In the genomic region with DNA sequence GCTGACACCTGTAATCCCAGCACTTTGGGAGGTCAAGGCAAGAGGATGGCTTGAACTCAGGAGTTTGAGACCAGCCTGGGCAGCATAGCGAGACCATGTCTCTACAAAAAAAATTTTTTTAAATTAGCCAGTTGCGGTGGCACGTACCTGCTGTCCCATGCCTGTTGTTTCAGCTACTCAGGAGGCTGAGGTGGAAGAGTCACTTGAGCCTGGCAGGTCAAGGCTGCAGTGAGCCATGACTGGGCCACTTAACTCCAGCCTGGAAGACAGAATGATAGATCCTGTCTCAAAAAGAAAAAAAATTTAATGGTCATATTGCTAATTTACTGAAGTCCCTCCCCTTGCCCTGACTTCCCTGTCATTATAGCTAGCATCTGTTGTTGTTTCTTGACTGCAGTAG, we compare ENCODE assay signal across 28 cellular contexts.
"Had no signal": no experiment of that assay in that cellular context is flagged by ENCODE, and none has a peak within 500 bp of the region (broad histone marks: within the 10 kb centered on the region; RNA-seq: fewer than 3 reads in every experiment).

No MANE protein-coding gene starts in this region.

- H3K36me3 Mint-ChIP-seq: activated naive CD8-positive, alpha-beta T cell had no signal

- DNase-seq: activated CD4-positive, alpha-beta T cell treated with anti-CD3 and anti-CD28 coated beads for 1 hour; activated CD4-positive, alpha-beta T cell treated with anti-CD3 and anti-CD28 coated beads for 4 hours; activated CD4-positive, alpha-beta T cell treated with anti-CD3 and anti-CD28 coated beads, Interleukin-2, amount 10 ng/mL, durations not matched to agents 7 days and 5 days; activated CD4-positive, alpha-beta T cell treated with anti-CD3 and anti-CD28 coated beads, Interleukin-2, amount 50 U/mL, for 48 hours; activated CD4-positive, CD25-positive, alpha-beta regulatory T cell; activated CD8-positive, alpha-beta memory T cell treated with anti-CD3 and anti-CD28 coated beads for 24 hours; activated CD8-positive, alpha-beta T cell treated with anti-CD3 and anti-CD28 coated beads for 36 hours; activated effector memory CD4-positive, alpha-beta T cell treated with Interleukin-2 at 50 U/mL for 16 hours; activated gamma-delta T cell treated with Interleukin-2 at 50 U/mL for 16 hours; activated naive CD4-positive, alpha-beta T cell treated with anti-CD3 and anti-CD28 coated beads, Interleukin-2, amount 50 U/mL, for 16 hours; activated naive CD4-positive, alpha-beta T cell treated with Interleukin-2 at 50 U/mL for 16 hours; activated T-cell treated with anti-CD3 and anti-CD28 coated beads, Interleukin-2, amount 50 U/mL, for 4 hours; amniotic stem cell; anterior cingulate cortex; brain microvascular endothelial cell; cortex of kidney; dermis blood vessel endothelial cell; effector CD4-positive, alpha-beta T cell; effector memory CD8-positive, alpha-beta T cell; erythroblast; foreskin keratinocyte; gastrocnemius medialis; glutamatergic neuron; heart right ventricle; T-helper 2 cell had no signal

- H3K27ac Mint-ChIP-seq: activated CD4-positive, alpha-beta T cell treated with anti-CD3 and anti-CD28 coated beads, Interleukin-2, amount 10 ng/mL, durations not matched to agents 7 days and 5 days; activated CD8-positive, alpha-beta T cell treated with anti-CD3 and anti-CD28 coated beads for 36 hours; activated naive CD8-positive, alpha-beta T cell; activated T-helper 17 cell treated with anti-CD3 and anti-CD28 coated beads, Interleukin-2, amount 50 U/mL, for 72 hours; effector memory CD8-positive, alpha-beta T cell had no signal

- H3K36me3 ChIP-seq: brain microvascular endothelial cell, esophagus muscularis mucosa, gastrocnemius medialis, heart right ventricle had no signal

- H3K4me1 Mint-ChIP-seq: activated CD4-positive, alpha-beta T cell treated with anti-CD3 and anti-CD28 coated beads, Interleukin-2, amount 10 ng/mL, durations not matched to agents 7 days and 5 days; activated T-helper 17 cell treated with anti-CD3 and anti-CD28 coated beads, Interleukin-2, amount 50 U/mL, for 72 hours had no signal

- H3K4me3 Mint-ChIP-seq: activated CD4-positive, alpha-beta T cell treated with anti-CD3 and anti-CD28 coated beads, Interleukin-2, amount 10 ng/mL, durations not matched to agents 7 days and 5 days; activated CD8-positive, alpha-beta T cell treated with anti-CD3 and anti-CD28 coated beads for 36 hours; activated naive CD8-positive, alpha-beta T cell; activated T-cell treated with anti-CD3 and anti-CD28 coated beads, Interleukin-2, amount 50 U/mL, for 4 hours; activated T-helper 17 cell treated with anti-CD3 and anti-CD28 coated beads, Interleukin-2, amount 50 U/mL, for 72 hours; effector memory CD8-positive, alpha-beta T cell had no signal

- H3K27me3 ChIP-seq: brain microvascular endothelial cell, esophagus muscularis mucosa, gastrocnemius medialis, heart right ventricle had no signal

- H3K27me3 Mint-ChIP-seq: activated CD4-positive, alpha-beta T cell treated with anti-CD3 and anti-CD28 coated beads, Interleukin-2, amount 10 ng/mL, durations not matched to agents 7 days and 5 days; activated naive CD8-positive, alpha-beta T cell; activated T-helper 17 cell treated with anti-CD3 and anti-CD28 coated beads, Interleukin-2, amount 50 U/mL, for 72 hours; effector memory CD8-positive, alpha-beta T cell had no signal

- ATAC-seq: activated CD8-positive, alpha-beta T cell treated with anti-CD3 and anti-CD28 coated beads for 36 hours; activated T-cell treated with anti-CD3 and anti-CD28 coated beads, Interleukin-2, amount 50 U/mL, for 4 hours; activated T-helper 17 cell treated with anti-CD3 and anti-CD28 coated beads, Interleukin-2, amount 50 U/mL, for 72 hours; effector memory CD8-positive, alpha-beta T cell; foreskin keratinocyte; gastrocnemius medialis; heart right ventricle had no signal

- H3K9me3 ChIP-seq: esophagus muscularis mucosa, gastrocnemius medialis, heart right ventricle had no signal

- H3K27ac ChIP-seq: brain microvascular endothelial cell, esophagus muscularis mucosa, foreskin keratinocyte, gastrocnemius medialis, heart right ventricle had no signal

- H3K4me3 ChIP-seq: esophagus muscularis mucosa, gastrocnemius medialis, heart right ventricle had no signal
